In the genomic region with DNA sequence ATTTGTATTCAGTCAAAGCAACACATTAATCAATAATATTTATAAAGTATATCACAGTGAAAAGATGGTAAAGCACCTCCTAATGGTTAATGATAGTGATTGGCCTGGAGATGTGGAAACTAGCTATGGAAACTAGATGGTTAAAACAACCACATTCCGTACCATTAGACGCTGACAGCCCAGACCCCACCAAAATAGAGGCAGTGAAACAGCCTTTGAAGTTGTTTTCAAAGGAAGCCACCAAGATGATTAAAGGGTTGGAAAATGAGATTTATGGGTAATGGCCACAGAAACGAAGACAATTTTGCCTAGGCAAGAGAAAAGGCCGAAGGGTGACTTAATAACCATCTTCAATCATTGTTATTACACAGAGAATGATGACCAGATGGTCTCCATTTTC, we compare ENCODE assay signal across 1 cellular context.
TF ChIP-seq lines count a peak whose summit lies in the region.

No MANE protein-coding gene starts in this region.

TF ChIP-seq in SK-N-SH, 30 proteins besides CTCF, POLR2A, EP300 and RAD21 (continued from another document):
- TF ChIP-seq, protein P1, sequence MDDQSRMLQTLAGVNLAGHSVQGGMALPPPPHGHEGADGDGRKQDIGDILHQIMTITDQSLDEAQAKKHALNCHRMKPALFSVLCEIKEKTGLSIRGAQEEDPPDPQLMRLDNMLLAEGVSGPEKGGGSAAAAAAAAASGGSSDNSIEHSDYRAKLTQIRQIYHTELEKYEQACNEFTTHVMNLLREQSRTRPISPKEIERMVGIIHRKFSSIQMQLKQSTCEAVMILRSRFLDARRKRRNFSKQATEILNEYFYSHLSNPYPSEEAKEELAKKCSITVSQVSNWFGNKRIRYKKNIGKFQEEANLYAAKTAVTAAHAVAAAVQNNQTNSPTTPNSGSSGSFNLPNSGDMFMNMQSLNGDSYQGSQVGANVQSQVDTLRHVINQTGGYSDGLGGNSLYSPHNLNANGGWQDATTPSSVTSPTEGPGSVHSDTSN (IDR thresholded peaks at IDR 0.05), result no peak
- TF ChIP-seq EZH2phosphoT487 (IDR thresholded peaks at IDR 0.05; ENCODE audit: borderline replicate concordance, low read depth), result no peak
- no peak for TF ChIP-seq POLR2AphosphoS5 (IDR thresholded peaks at IDR 0.05; ENCODE audit: low read depth, low read length)
- no peak for TF ChIP-seq GABPA (IDR thresholded peaks at IDR 0.05; ENCODE audit: low read depth)
- TF ChIP-seq TEAD4 (IDR thresholded peaks at IDR 0.05; ENCODE audit: borderline replicate concordance, insufficient read depth), result no peak
- no peak for TF ChIP-seq CHD2 (IDR thresholded peaks at IDR 0.05; ENCODE audit: low read length, partially characterized antibody)
- no peak for TF ChIP-seq NRF1 (IDR thresholded peaks at IDR 0.05; ENCODE audit: low read depth, low read length)
- no peak for TF ChIP-seq FOXM1 (IDR thresholded peaks at IDR 0.05; ENCODE audit: low read depth)
- TF ChIP-seq SIN3A (IDR thresholded peaks at IDR 0.05; ENCODE audit: borderline replicate concordance, low read depth, low read length), result no peak
- no peak for TF ChIP-seq YY1 (IDR thresholded peaks at IDR 0.05; ENCODE audit: low read depth)
- no peak for TF ChIP-seq FOSL2 (IDR thresholded peaks at IDR 0.05; ENCODE audit: borderline replicate concordance, low read depth)
- TF ChIP-seq IRF3 (IDR thresholded peaks at IDR 0.05; ENCODE audit: low read depth, low read length), result no peak
- TF ChIP-seq GATA2 (CRISPR knock-in tag; IDR thresholded peaks at IDR 0.05), result no peak
- TF ChIP-seq RCOR1 (IDR thresholded peaks at IDR 0.05; ENCODE audit: low read length), result no peak
- TF ChIP-seq USF1 (IDR thresholded peaks at IDR 0.05; ENCODE audit: borderline replicate concordance, low read depth), result no peak
- TF ChIP-seq JUND (IDR thresholded peaks at IDR 0.05), result no peak
